20 cellular contexts compared by ENCODE assay signal in the genomic region with DNA sequence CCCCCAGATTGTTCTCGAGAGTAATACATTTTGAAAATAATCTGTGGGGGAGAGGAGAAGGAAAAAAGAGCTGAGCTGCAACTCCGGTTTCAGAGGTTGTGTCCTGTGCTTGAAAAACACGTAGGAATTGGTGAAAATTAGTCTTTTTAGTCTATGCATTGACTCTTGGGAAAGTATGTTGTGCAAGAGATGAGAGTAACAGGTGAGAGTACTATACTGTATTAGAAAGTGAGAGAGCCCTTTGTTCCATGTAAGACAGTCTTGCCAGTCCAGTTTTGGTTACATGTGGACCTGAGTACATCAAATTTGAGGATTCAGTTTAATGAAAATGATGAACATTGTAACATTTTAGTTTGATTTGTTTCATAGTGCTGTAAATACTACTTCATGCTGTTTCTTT. TPM values are rescaled to one million over a fixed set of nuclear protein-coding genes. Genes with fewer than 3 reads are reported as not detected.
A peak's percentile ranks its signal among the peaks of the same experiment; 100 is the strongest.
DNase-seq lines count a peak whose midpoint lies in the region; ATAC-seq, FAIRE-seq and TF ChIP-seq lines count a peak whose summit lies in the region.
"Had no signal": no experiment of that assay in that cellular context is flagged by ENCODE, and none has a peak within 500 bp of the region (broad histone marks: within the 10 kb centered on the region; RNA-seq: fewer than 3 reads in every experiment).

No MANE protein-coding gene starts in this region.

- TF ChIP-seq EP300 in H1 (IDR thresholded peaks at IDR 0.05; ENCODE audit: borderline replicate concordance in 1 of 2, low read depth in 2 of 2, low read length in 2 of 2) = no peak

- ATAC-seq in IMR-90 (ENCODE audit: low read depth) = no peak
- no peak for ATAC-seq in naive thymus-derived CD8-positive, alpha-beta T cell
- ATAC-seq in HG03469 (IDR thresholded peaks at IDR 0.05; ENCODE audit: unreplicated experiment) = no peak

- CTCF ChIA-PET in IMR-90 (lab: Yijun Ruan, JAX) (no interaction called here), H1 (lab: Charles Lee; ENCODE audit: partially characterized antibody) (no interaction called here)

- H2AK9ac ChIP-seq in IMR-90 (replicated peaks; ENCODE audit: low read depth, low read length, poor library complexity) = no peak overlapping the region

- dilution Hi-C loops in IMR-90 (cut with HindIII; ENCODE audit: low sequenced_read_pairs, unreplicated experiment) = no loop called here

- no peaks in the 10 kb centered on the region for H3K9me3 ChIP-seq in IMR-90 (ENCODE audit: control insufficient read depth, insufficient read depth, low read length)
- peaks cover 0 to 14% of the 10 kb centered on the region in 2 experiments; a peak in 2 of 4 replicates for H3K9me3 ChIP-seq in H1 (ENCODE audit: insufficient read depth in 2 of 2, low read depth in 1 of 2, low read length in 1 of 2)

- peaks cover 0 to 84% of the 10 kb centered on the region in 2 experiments; a peak in 3 of 4 replicates for H3K79me2 ChIP-seq in H1 (ENCODE audit: control insufficient read depth in 1 of 2, insufficient read depth in 2 of 2, low read length in 2 of 2)

- H4K91ac ChIP-seq in IMR-90 (ENCODE audit: insufficient read depth, low read depth, low read length) = no peak overlapping the region
- H4K91ac ChIP-seq in H1 (replicated peaks; ENCODE audit: insufficient read length, low read length) = no peak overlapping the region

- H3K4me2 ChIP-seq in IMR-90 (ENCODE audit: low read depth, low read length) (no peak overlapping the region), H1 (ENCODE audit: insufficient read depth in 1 of 2, low read depth in 2 of 2, low read length in 2 of 2) (no peak overlapping the region)
- H3K4me2 ChIP-seq: PC-9 had no signal

- BruUV-seq in IMR-90 (replicated peaks; lab: Mats Ljungman, UMichigan) = no TSS peak

- no peak for TF ChIP-seq RAD21 in IMR-90 (IDR thresholded peaks at IDR 0.05; ENCODE audit: low read length)
- TF ChIP-seq RAD21 in H1 (IDR thresholded peaks at IDR 0.05 in 1 of 2, conservative IDR thresholded peaks at IDR 0.05 in 1 of 2; ENCODE audit: low read depth in 2 of 2, low read length in 2 of 2) = no peak

- H4K20me1 ChIP-seq in IMR-90 (ENCODE audit: insufficient read depth, low read length) (peaks cover 88% of the 10 kb centered on the region), H1 (replicated peaks in 1 of 2; ENCODE audit: control insufficient read depth in 1 of 2, insufficient read depth in 2 of 2, low read length in 2 of 2) (no peaks in the 10 kb centered on the region)

- peaks cover 9% of the 10 kb centered on the region for H3K36me3 Mint-ChIP-seq in T-helper 2 cell treated with Interferon-gamma antibody and Interleukin-4, amounts not matched to agents 5 μg/mL and 100 μg/mL, for 36 hours (ENCODE audit: low read depth)
- H3K36me3 Mint-ChIP-seq in naive thymus-derived CD8-positive, alpha-beta T cell = peaks cover 0 to 34% (median 4%) of the 10 kb centered on the region in 3 donors

- no peak overlapping the region for H2AFZ ChIP-seq in IMR-90 (replicated peaks; ENCODE audit: low read length, poor library complexity)
- no peak overlapping the region for H2AFZ ChIP-seq in H1 (ENCODE audit: low read length)
- H2AFZ ChIP-seq: PC-9 had no signal

- H3K4me3 Mint-ChIP-seq in T-helper 2 cell treated with Interferon-gamma antibody and Interleukin-4, amounts not matched to agents 5 μg/mL and 100 μg/mL, for 36 hours = no peak overlapping the region
- peak overlapping the region in 4 of 10 donors; percentile 14 to 27 (median 20) for H3K4me3 Mint-ChIP-seq in naive thymus-derived CD8-positive, alpha-beta T cell
- H3K4me3 Mint-ChIP-seq: CD14-positive monocyte had no signal

- H2BK20ac ChIP-seq in IMR-90 (ENCODE audit: low read depth, low read length) (no peak overlapping the region), H1 (ENCODE audit: low read length) (no peak overlapping the region)

- H3K56ac ChIP-seq in IMR-90 (ENCODE audit: extremely low read depth, insufficient read depth, low read length) = no peak overlapping the region
- no peak overlapping the region for H3K56ac ChIP-seq in H1 (replicated peaks; ENCODE audit: insufficient read length, low read depth, low read length)

- H3K4me3 ChIP-seq in IMR-90 (ENCODE audit: insufficient read depth, low read depth, low read length) (no peak overlapping the region), H1 (ENCODE audit: extremely low read depth in 1 of 4, insufficient read depth in 2 of 4, low read depth in 3 of 4, low read length in 4 of 4) (no peak overlapping the region)
- H3K4me3 ChIP-seq: PC-9, SJCRH30 had no signal

- H4K5ac ChIP-seq in IMR-90 (ENCODE audit: low read depth, low read length) (no peak overlapping the region), H1 (ENCODE audit: insufficient read length, low read depth, low read length) (no peak overlapping the region)

- intact Hi-C loops in IMR-90 (cut with micrococcal nuclease) = no loop called here

- no peak overlapping the region for H3K14ac ChIP-seq in IMR-90 (replicated peaks; ENCODE audit: low read depth, low read length)
- H3K14ac ChIP-seq in H1 (ENCODE audit: insufficient read length) = no peak overlapping the region

- H2BK15ac ChIP-seq in IMR-90 (ENCODE audit: low read depth, low read length) = no peak overlapping the region
- no peak overlapping the region for H2BK15ac ChIP-seq in H1 (ENCODE audit: low read length)

- H3K4ac ChIP-seq in IMR-90 (ENCODE audit: low read depth, low read length) (no peak overlapping the region), H1 (replicated peaks; ENCODE audit: insufficient read length, low read depth, low read length) (no peak overlapping the region)

- TF ChIP-seq POLR2A in IMR-90 (IDR thresholded peaks at IDR 0.05; ENCODE audit: low read depth, low read length) = no peak
- no peak for TF ChIP-seq POLR2A in H1 (IDR thresholded peaks at IDR 0.05; ENCODE audit: control extremely low read depth in 1 of 2, low read depth in 2 of 2, low read length in 2 of 2)

- peaks cover 2% of the 10 kb centered on the region for H3K4me1 Mint-ChIP-seq in T-helper 2 cell treated with Interferon-gamma antibody and Interleukin-4, amounts not matched to agents 5 μg/mL and 100 μg/mL, for 36 hours (ENCODE audit: low read depth)
- H3K4me1 Mint-ChIP-seq in naive thymus-derived CD8-positive, alpha-beta T cell = peaks cover 27 to 71% (median 49%) of the 10 kb centered on the region in 4 donors

- H3K27me3 ChIP-seq in IMR-90 (ENCODE audit: control insufficient read depth, insufficient read depth, low read length) (no peaks in the 10 kb centered on the region), H1 (replicated peaks in 1 of 4; ENCODE audit: control insufficient read depth in 3 of 4, extremely low read depth in 1 of 4, insufficient read depth in 3 of 4, low read length in 3 of 4) (no peaks in the 10 kb centered on the region)
- H3K27me3 ChIP-seq: SJCRH30 had no signal

- H2BK120ac ChIP-seq in IMR-90 (ENCODE audit: low read depth, low read length) (no peak overlapping the region), H1 (replicated peaks; ENCODE audit: low read depth, low read length) (no peak overlapping the region)

- H3K27ac Mint-ChIP-seq in T-helper 2 cell treated with Interferon-gamma antibody and Interleukin-4, amounts not matched to agents 5 μg/mL and 100 μg/mL, for 36 hours = peak overlapping the region; percentile 3
- H3K27ac Mint-ChIP-seq in naive thymus-derived CD8-positive, alpha-beta T cell = peak overlapping the region in 9 of 10 donors; percentile 3 to 67 (median 35)

- H2BK5ac ChIP-seq in IMR-90 (ENCODE audit: low read depth, low read length, poor library complexity, severe bottlenecking) (no peak overlapping the region), H1 (ENCODE audit: low read depth, low read length) (no peak overlapping the region)

- no peak overlapping the region for H4K8ac ChIP-seq in IMR-90 (ENCODE audit: low read depth in 2 of 2, low read length in 2 of 2)
- no peak overlapping the region for H4K8ac ChIP-seq in H1 (ENCODE audit: extremely low read depth, insufficient read depth, low read length)

- no peak for DNase-seq in T-helper 2 cell treated with Interferon-gamma antibody and Interleukin-4, amounts not matched to agents 5 μg/mL and 100 μg/mL, for 36 hours (ENCODE audit: low spot score)
- DNase-seq in T-helper 2 cell (no peak), IMR-90 (no peak), H1 (ENCODE audit: low read depth in 1 of 2, low spot score in 2 of 2) (no peak), dermis blood vessel endothelial cell (no peak), NCI-H82 treated with DMSO at 0.1 percent for 48 hours (lab: John Stamatoyannopoulos, UW; ENCODE audit: unreplicated experiment) (no peak)
- no peak for DNase-seq in naive thymus-derived CD8-positive, alpha-beta T cell
- DNase-seq: AML-193, Calu3, DMS79, NCI-H1436, NCI-H1930, NCI-H345, NCI-H524 treated with DMSO at 0.1 percent for 48 hours, PC-9, SJCRH30 had no signal

- H3K79me1 ChIP-seq in IMR-90 (ENCODE audit: low read depth in 1 of 2, low read length in 2 of 2) = peaks cover 2 to 53% of the 10 kb centered on the region in 2 experiments; a peak in 2 of 4 replicates
- no peaks in the 10 kb centered on the region for H3K79me1 ChIP-seq in H1 (ENCODE audit: low read depth, low read length)

- no peaks in the 10 kb centered on the region for H3K23me2 ChIP-seq in H1 (ENCODE audit: low read depth, low read length)

- POLR2A ChIA-PET in IMR-90 (lab: Charles Lee; ENCODE audit: unreplicated experiment) (no interaction called here), H1 (lab: Charles Lee; ENCODE audit: partially characterized antibody) (interaction anchor here (0.8 kb wide), 1 partner anchor 28 kb away, joined by 3 read pairs; the partner anchor contains the start of gene ERBIN)
- POLR2A ChIA-PET in naive thymus-derived CD8-positive, alpha-beta T cell (lab: Charles Lee) = no interaction called here

- WGBS in IMR-90 (ENCODE audit: extremely low coverage in 2 of 2, insufficient read length in 1 of 2), 2 experiments = 100% methylated on average over 1 of the region's 3 CpGs; no CpG with 5 or more reads in 1 of the 2 experiments
- WGBS in H1 (ENCODE audit: extremely low coverage in 1 of 2, insufficient coverage in 1 of 2, insufficient read length in 1 of 2, insufficient replicate concordance in 2 of 2, low coverage in 1 of 2, low lambda C conversion rate in 2 of 2, missing lambda C conversion rate in 1 of 2), 2 experiments = 81% methylated on average over 3 of the region's 3 CpGs; no CpG with 5 or more reads in 1 of the 2 experiments

- H2AK5ac ChIP-seq in IMR-90 (ENCODE audit: low read depth, low read length) (no peak overlapping the region), H1 (ENCODE audit: low read depth, low read length) (no peak overlapping the region)

- in situ Hi-C loops in IMR-90 (cut with MboI; ENCODE audit: low sequenced_read_pairs) = no loop called here

- peaks cover 1% of the 10 kb centered on the region; the same call in 1 of the 2 replicates for H3K36me3 ChIP-seq in IMR-90 (ENCODE audit: control insufficient read depth, insufficient read depth, low read length)
- peaks cover 0 to 3% (median 0%) of the 10 kb centered on the region in 4 experiments; a peak in 2 of 8 replicates for H3K36me3 ChIP-seq in H1 (ENCODE audit: control insufficient read depth in 2 of 4, insufficient read depth in 4 of 4, low read length in 3 of 4)

- no peaks in the 10 kb centered on the region for H3K9me3 Mint-ChIP-seq in T-helper 2 cell treated with Interferon-gamma antibody and Interleukin-4, amounts not matched to agents 5 μg/mL and 100 μg/mL, for 36 hours
- H3K9me3 Mint-ChIP-seq in naive thymus-derived CD8-positive, alpha-beta T cell = peaks cover 0 to 4% (median 0%) of the 10 kb centered on the region in 9 donors

- H3K4me1 ChIP-seq in IMR-90 (ENCODE audit: control insufficient read depth, insufficient read depth, low read length) (peaks cover 13% of the 10 kb centered on the region), H1 (replicated peaks in 1 of 4; ENCODE audit: control insufficient read depth in 3 of 4, insufficient read depth in 4 of 4, low read length in 3 of 4) (peaks cover 0 to 8% (median 2%) of the 10 kb centered on the region in 4 experiments; a peak in 3 of 7 replicates)

- no peak overlapping the region for H2BK12ac ChIP-seq in H1 (ENCODE audit: low read depth, low read length)

- FAIRE-seq in H1 (lab: Jason Lieb, UNC) = no peak
- FAIRE-seq: H54 had no signal

- TF ChIP-seq CTCF in IMR-90 (conservative IDR thresholded peaks at IDR 0.05; ENCODE audit: low read depth, low read length) (no peak), H1 (IDR thresholded peaks at IDR 0.05; ENCODE audit: control extremely low read depth in 1 of 3, insufficient read depth in 1 of 3, low read depth in 1 of 3, low read length in 3 of 3) (no peak)

- H3K27ac ChIP-seq in IMR-90 (ENCODE audit: insufficient read depth, low read length) = no peak overlapping the region
- no peak overlapping the region for H3K27ac ChIP-seq in H1 (ENCODE audit: low read depth, low read length)
- H3K27ac ChIP-seq: 22Rv1, PC-9, SJCRH30 had no signal

- H3K9ac ChIP-seq in IMR-90 (ENCODE audit: low read depth, low read length) = no peak overlapping the region
- no peak overlapping the region for H3K9ac ChIP-seq in H1 (replicated peaks in 1 of 4; ENCODE audit: extremely low read depth in 1 of 4, low read depth in 3 of 4, low read length in 3 of 4)

- no peak overlapping the region for H3K18ac ChIP-seq in IMR-90 (ENCODE audit: low read depth, low read length)
- H3K18ac ChIP-seq in H1 (ENCODE audit: extremely low read depth, low read length) = no peak overlapping the region

- H3K23ac ChIP-seq in IMR-90 (ENCODE audit: low read depth, low read length) (no peak overlapping the region), H1 (ENCODE audit: insufficient read length) (no peak overlapping the region)

- no peaks in the 10 kb centered on the region for H3K27me3 Mint-ChIP-seq in T-helper 2 cell treated with Interferon-gamma antibody and Interleukin-4, amounts not matched to agents 5 μg/mL and 100 μg/mL, for 36 hours (ENCODE audit: low read depth)
- no peaks in the 10 kb centered on the region for H3K27me3 Mint-ChIP-seq in naive thymus-derived CD8-positive, alpha-beta T cell

- H3K9me1 ChIP-seq in IMR-90 (ENCODE audit: insufficient read depth, low read length) = peaks cover 11% of the 10 kb centered on the region

RNA-seq across cellular contexts. Expression of gene ERBIN, which starts 27.8 kb away (rescaled TPM):
- 70.1 and 107 TPM in 2 replicates for total RNA-seq in IMR-90 (2012; rRNA removed)
- 23.5 and 25.8 TPM in 2 replicates for polyA plus RNA-seq in IMR-90 (2012; rRNA removed)
- polyA plus RNA-seq in IMR-90 (2012; cell fraction: cytosol; rRNA removed) = 2.3 and 2.5 TPM in 2 replicates
- 2.7 and 29.1 TPM in 2 replicates for polyA plus RNA-seq in IMR-90 (2012; cell fraction: nucleus; rRNA removed; ENCODE audit: low replicate concordance)
- 28.5 and 33.2 TPM in 2 replicates for total RNA-seq in H1 (2021; fragmentation: NEBNext Ultra II Directional; extraction: Animal tissue kit (Norgen Biotek cat#: 25700))
- 3.3 and 7.7 TPM in 2 replicates for polyA plus RNA-seq in H1 (2011; rRNA removed)
- polyA plus RNA-seq in H1 (2011; cell fraction: cytosol; rRNA removed) = 8.6 TPM
- polyA plus RNA-seq in H1 (2011; cell fraction: nucleus; rRNA removed) = 11.3 TPM
- polyA plus RNA-seq in H1 (2012, experiment 1 of 2) = 8.0 to 15.1 TPM (median 10.2 TPM) in 4 replicates
- polyA plus RNA-seq in H1 (2012, experiment 2 of 2) = 1.3 TPM
- 19.5 TPM for polyA plus RNA-seq in H1 (2013, experiment 1 of 2)
- polyA plus RNA-seq in H1 (2013, experiment 2 of 2) = 22.3 TPM
- 20.1 and 33.7 TPM in 2 replicates for polyA minus RNA-seq in H1 (2011; rRNA and poly(A)+ RNA removed)
- polyA minus RNA-seq in H1 (2011; cell fraction: cytosol; rRNA and poly(A)+ RNA removed) = 17.0 TPM
- 127 TPM for polyA minus RNA-seq in H1 (2011; cell fraction: nucleus; rRNA and poly(A)+ RNA removed)
- 100 to 1,000 TPM; 127 to 135 TPM for total RNA-seq in naive thymus-derived CD8-positive, alpha-beta T cell
- 10 to 100 TPM; 50.3 to 53.8 (median 50.9) TPM for polyA plus RNA-seq in naive thymus-derived CD8-positive, alpha-beta T cell
- total RNA-seq in dermis blood vessel endothelial cell = 63.0 and 71.6 TPM in 2 replicates
